Comparison of ENCODE assay signal across 14 cellular contexts in the genomic region with DNA sequence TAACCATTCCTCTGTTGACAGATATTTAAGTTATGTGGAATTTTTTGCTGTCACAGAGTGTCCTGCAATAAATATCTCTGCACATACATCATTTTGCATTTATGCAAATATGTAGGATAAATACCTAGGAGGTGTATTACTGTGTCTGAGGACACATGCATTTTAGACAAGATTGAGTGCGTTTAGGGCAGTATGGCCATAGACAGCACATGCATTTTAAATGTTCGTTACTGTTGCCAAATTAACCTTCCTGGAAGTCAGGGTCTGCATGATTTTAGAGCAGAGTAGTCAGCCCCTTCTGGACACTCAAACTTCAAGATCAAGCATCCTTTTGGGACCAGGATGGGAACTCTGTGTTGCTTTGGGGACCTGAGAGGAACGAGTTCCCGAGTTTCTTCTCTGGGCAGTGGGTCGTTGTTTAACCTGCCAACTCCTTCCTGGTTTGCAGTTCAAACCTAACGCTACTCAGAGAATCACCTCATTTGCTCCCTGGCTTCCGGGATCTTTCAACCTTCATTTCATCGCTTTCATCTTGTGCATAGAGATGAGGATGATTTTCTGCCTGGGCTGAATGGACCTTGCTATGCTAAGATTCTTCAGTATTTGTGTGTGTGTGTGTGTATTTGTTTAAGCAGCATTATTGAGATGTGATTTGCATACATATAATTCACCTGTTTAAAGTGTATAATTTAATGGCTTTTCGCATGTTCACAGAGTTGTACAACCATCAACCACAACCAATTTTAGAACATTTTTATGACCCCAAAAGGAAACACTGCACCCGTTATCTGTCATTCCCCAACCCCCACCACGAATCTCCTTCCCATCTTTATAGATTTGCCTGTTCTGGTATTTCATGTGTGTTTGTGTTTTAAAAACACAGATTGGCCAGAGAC. TPM values are rescaled to one million over a fixed set of nuclear protein-coding genes. Genes with fewer than 3 reads are reported as not detected.
DNase-seq lines count a peak whose midpoint lies in the region; ATAC-seq, FAIRE-seq and TF ChIP-seq lines count a peak whose summit lies in the region.
"Had no signal": no experiment of that assay in that cellular context is flagged by ENCODE, and none has a peak within 500 bp of the region (broad histone marks: within the 10 kb centered on the region; RNA-seq: fewer than 3 reads in every experiment).

No MANE protein-coding gene starts in this region.

- H3K27me3 ChIP-seq in HepG2 (ENCODE audit: control insufficient read depth in 1 of 2, insufficient read depth in 2 of 2, low read length in 2 of 2), result no peaks in the 10 kb centered on the region
- H3K27me3 ChIP-seq in right lobe of liver, result no peaks in the 10 kb centered on the region
- H3K27me3 ChIP-seq: body of pancreas, sigmoid colon had no signal

- H3K4me2 ChIP-seq in HepG2 (ENCODE audit: low read depth, low read length), result peak overlapping the region; percentile 52

- peak overlapping the region; percentile 95 for H3K27ac Mint-ChIP-seq in activated naive CD8-positive, alpha-beta T cell

- TF ChIP-seq EP300 in HepG2 (IDR thresholded peaks at IDR 0.05; ENCODE audit: low read depth in 2 of 2, low read length in 2 of 2) (no peak), HepG2 (CRISPR knock-in tag; IDR thresholded peaks at IDR 0.05; ENCODE audit: borderline replicate concordance) (no peak)

- TF ChIP-seq POLR2A in HepG2 (IDR thresholded peaks at IDR 0.05; ENCODE audit: insufficient read depth in 1 of 2, low read depth in 2 of 2, low read length in 2 of 2) (no peak), right lobe of liver (IDR thresholded peaks at IDR 0.05) (no peak)

- H3K9me3 Mint-ChIP-seq in activated naive CD8-positive, alpha-beta T cell (ENCODE audit: low read depth), result no peaks in the 10 kb centered on the region

- ATAC-seq in HepG2 (peak; percentile 35; the same call in 1 of the 3 replicates), right lobe of liver (no peak)
- ATAC-seq: body of pancreas, Panc1 had no signal

- peak overlapping the region; percentile 60 for H2AFZ ChIP-seq in HepG2 (ENCODE audit: low read length)

- BruUV-seq in HepG2 (replicated peaks; lab: Mats Ljungman, UMichigan), result no TSS peak

- peak overlapping the region; percentile 73 for H3K4me3 Mint-ChIP-seq in activated naive CD8-positive, alpha-beta T cell

- CTCF ChIA-PET in HepG2 (lab: Yijun Ruan, JAX; ENCODE audit: low intra/inter-chr PET ratio, low total read pairs), result no interaction called here

- peak overlapping the region; percentile 35 for H3K9ac ChIP-seq in HepG2 (ENCODE audit: insufficient read depth, low read depth, low read length)

- POLR2A ChIA-PET in HepG2 (lab: Yijun Ruan, JAX), result interaction anchor here (1.6 kb wide), 1 partner anchor 10 kb away, joined by 3 read pairs; the partner anchor contains the start of gene BCAS4

- WGBS in HepG2 (ENCODE audit: low lambda C conversion rate), result 35% methylated on average over 11 of the region's 11 CpGs
- WGBS in right lobe of liver (ENCODE audit: insufficient coverage, low coverage, low lambda C conversion rate, missing lambda C conversion rate), result 51% methylated on average over 9 of the region's 11 CpGs

- H3K4me3 ChIP-seq in HepG2 (replicated peaks in 1 of 3; ENCODE audit: insufficient read depth in 1 of 3, low read depth in 2 of 3, low read length in 3 of 3) (peak overlapping the region in 1 of 3 experiments; percentile 8; a peak in 1 of 6 replicates), right lobe of liver (no peak overlapping the region)
- H3K4me3 ChIP-seq: body of pancreas, sigmoid colon had no signal

- in situ Hi-C loops in HepG2 (cut with HindIII; ENCODE audit: extremely low pct_ligation_motif_present, low pct_unique_long_range_greater_than_20kb), result no loop called here

- H4K20me1 ChIP-seq in HepG2 (ENCODE audit: insufficient read depth, low read length), result no peaks in the 10 kb centered on the region

- TF ChIP-seq CTCF in HepG2 (CRISPR knock-in tag; IDR thresholded peaks at IDR 0.05), result no peak
- TF ChIP-seq CTCF in right lobe of liver (IDR thresholded peaks at IDR 0.05), result no peak

- no peaks in the 10 kb centered on the region for H3K36me3 Mint-ChIP-seq in activated naive CD8-positive, alpha-beta T cell

- DNase-seq in HepG2 (ENCODE audit: low spot score) (no peak), right lobe of liver (no peak), NCI-H526 (lab: John Stamatoyannopoulos, UW) (peak; percentile 82 to 84), anterior cingulate cortex (lab: John Stamatoyannopoulos, UW) (no peak), dermis blood vessel endothelial cell (no peak), substantia nigra (lab: John Stamatoyannopoulos, UW) (no peak), AG08396 (ENCODE audit: low spot score) (no peak)
- DNase-seq: body of pancreas, C1 segment of cervical spinal cord, NCI-H2029 treated with DMSO at 0.1 percent for 48 hours, sigmoid colon had no signal

- intact Hi-C loops in HepG2 (cut with micrococcal nuclease; ENCODE audit: unreplicated experiment), result no loop called here
- intact Hi-C loops in right lobe of liver (cut with DNase I), result loop anchor here in 1 of 2 donors (10.0 kb wide), 1 partner anchor 160 kb away; no protein-coding TSS in a partner anchor

- H3K27me3 Mint-ChIP-seq in activated naive CD8-positive, alpha-beta T cell, result no peaks in the 10 kb centered on the region

- FAIRE-seq in HepG2 (lab: Jason Lieb, UNC), result peak; percentile 59

- H3K27ac ChIP-seq in HepG2 (ENCODE audit: extremely low read length, insufficient read depth, low read length), result no peak overlapping the region
- no peak overlapping the region for H3K27ac ChIP-seq in right lobe of liver
- no peak overlapping the region for H3K27ac ChIP-seq in substantia nigra (ENCODE audit: low read depth, low read length, poor library complexity, severe bottlenecking)
- H3K27ac ChIP-seq: body of pancreas, sigmoid colon, VCaP had no signal

- peaks cover 16% of the 10 kb centered on the region for H3K4me1 ChIP-seq in HepG2 (ENCODE audit: insufficient read depth, low read length)
- H3K4me1 ChIP-seq in right lobe of liver, result no peaks in the 10 kb centered on the region
- H3K4me1 ChIP-seq: body of pancreas, sigmoid colon had no signal

- H3K36me3 ChIP-seq in HepG2 (replicated peaks in 1 of 2; ENCODE audit: control insufficient read depth in 1 of 2, insufficient read depth in 2 of 2, low read length in 2 of 2), result no peaks in the 10 kb centered on the region
- no peaks in the 10 kb centered on the region for H3K36me3 ChIP-seq in right lobe of liver
- H3K36me3 ChIP-seq: sigmoid colon had no signal

- TF ChIP-seq RAD21 in HepG2 (CRISPR knock-in tag; IDR thresholded peaks at IDR 0.05), result no peak

- no peaks in the 10 kb centered on the region for H3K79me2 ChIP-seq in HepG2 (ENCODE audit: insufficient read depth, low read length)

- H3K9me3 ChIP-seq in HepG2 (ENCODE audit: low read length) (no peaks in the 10 kb centered on the region), right lobe of liver (no peaks in the 10 kb centered on the region)
- H3K9me3 ChIP-seq: body of pancreas, sigmoid colon had no signal

- peaks cover 51% of the 10 kb centered on the region for H3K4me1 Mint-ChIP-seq in activated naive CD8-positive, alpha-beta T cell (ENCODE audit: low read depth)

TF ChIP-seq in HepG2, 621 proteins besides CTCF, POLR2A, EP300 and RAD21 (continues in another document):
- TF ChIP-seq TEAD3 (CRISPR knock-in tag; optimal IDR thresholded peaks at IDR 0.05; ENCODE audit: borderline replicate concordance), result peak; percentile 11

RNA-seq across cellular contexts. Expression of gene BCAS4, which starts 9.8 kb away (rescaled TPM):
- total RNA-seq in HepG2 (2016; rRNA removed; fragmentation: Illumina TruSeq; extraction: Trizol) (5.9 and 7.2 TPM in 2 replicates), right lobe of liver (1 to 10 TPM in 1 of 6 experiments, under 1 TPM in 5; 0.31 to 1.4 (median 0.60) TPM), dermis blood vessel endothelial cell (0.34 and 0.51 TPM in 2 replicates)
- total RNA-seq in HepG2 (2016; cell fraction: cytosol; rRNA removed; fragmentation: Illumina TruSeq; extraction: Trizol; ENCODE audit: low read depth), result 3.6 and 4.1 TPM in 2 replicates
- total RNA-seq in HepG2 (2016; cell fraction: insoluble cytoplasmic fraction; rRNA removed; fragmentation: Illumina TruSeq; extraction: Trizol), result 7.0 and 8.2 TPM in 2 replicates
- total RNA-seq in HepG2 (2016; cell fraction: membrane; rRNA removed; fragmentation: Illumina TruSeq; extraction: Trizol), result 6.0 and 7.8 TPM in 2 replicates
- total RNA-seq in HepG2 (2016; cell fraction: nucleus; rRNA removed; fragmentation: Illumina TruSeq; extraction: Trizol), result 3.0 and 4.1 TPM in 2 replicates
- polyA plus RNA-seq in HepG2 (2011; rRNA removed), result 7.9 and 8.0 TPM in 2 replicates
- polyA plus RNA-seq in HepG2 (2011; cell fraction: cytosol; rRNA removed), result 6.7 and 10.5 TPM in 2 replicates
- 4.6 and 7.3 TPM in 2 replicates for polyA plus RNA-seq in HepG2 (2011; cell fraction: nucleus; rRNA removed)
- polyA plus RNA-seq in HepG2 (2012), result 3.8 and 5.2 TPM in 2 replicates
- 6.8 and 7.0 TPM in 2 replicates for polyA plus RNA-seq in HepG2 (2016; cell fraction: cytosol; fragmentation: Illumina TruSeq; extraction: Trizol; ENCODE audit: low read depth)
- 6.9 and 7.1 TPM in 2 replicates for polyA plus RNA-seq in HepG2 (2016; cell fraction: insoluble cytoplasmic fraction; fragmentation: Illumina TruSeq; extraction: Trizol; ENCODE audit: low read depth)
- polyA plus RNA-seq in HepG2 (2016; cell fraction: membrane; fragmentation: Illumina TruSeq; extraction: Trizol; ENCODE audit: low read depth), result 5.1 and 6.4 TPM in 2 replicates
- polyA plus RNA-seq in HepG2 (2016; cell fraction: nucleus; fragmentation: Illumina TruSeq; extraction: Trizol; ENCODE audit: insufficient read depth, low read depth), result 3.6 and 6.6 TPM in 2 replicates
- polyA minus RNA-seq in HepG2 (2011; rRNA and poly(A)+ RNA removed; ENCODE audit: low replicate concordance), result 0.07 and 10.0 TPM in 2 replicates
- 2.9 and 4.1 TPM in 2 replicates for polyA minus RNA-seq in HepG2 (2011; cell fraction: cytosol; rRNA and poly(A)+ RNA removed)
- polyA minus RNA-seq in HepG2 (2011; cell fraction: nucleus; rRNA and poly(A)+ RNA removed), result 2.9 and 4.1 TPM in 2 replicates

Comparison
In these comparisons a context has a peak if more than half of its experiments do, and no peak if none do; other contexts are left out.
1. DNase-seq: peak in NCI-H526 (2 of 2); none in HepG2 (single experiment), right lobe of liver (0 of 3), anterior cingulate cortex (0 of 58), dermis blood vessel endothelial cell (single experiment), substantia nigra (0 of 49) and AG08396 (single experiment).